Comparison of ENCODE assay signal across 14 cellular contexts in genomic region chr2:131029812-131030211, GRCh38.
"Had no signal": no experiment of that assay in that cellular context is flagged by ENCODE, and none has a peak within 500 bp of the region (broad histone marks: within the 10 kb centered on the region; RNA-seq: fewer than 3 reads in every experiment).

No MANE protein-coding gene starts in this region.

- DNase-seq: activated CD4-positive, alpha-beta T cell treated with anti-CD3 and anti-CD28 coated beads for 1 hour; activated CD4-positive, alpha-beta T cell treated with anti-CD3 and anti-CD28 coated beads, Interleukin-2, amount 50 U/mL, for 4 hours; activated gamma-delta T cell treated with Interleukin-2 at 50 U/mL for 16 hours; activated T-cell treated with anti-CD3 and anti-CD28 coated beads, Interleukin-2, amount 50 U/mL, for 48 hours; aorta; effector memory CD8-positive, alpha-beta T cell; foreskin melanocyte; kidney glomerular epithelial cell; left lung had no signal

- ATAC-seq: effector memory CD8-positive, alpha-beta T cell; esophagus mucosa; left lung; naive thymus-derived CD8-positive, alpha-beta T cell had no signal

- H3K27ac ChIP-seq: left lung, neural progenitor cell, tibial artery, VCaP had no signal

- H3K4me1 ChIP-seq: left lung had no signal

- H3K36me3 ChIP-seq: left lung, neural progenitor cell, tibial artery had no signal

- H3K4me3 ChIP-seq: left lung, neural progenitor cell, tibial artery had no signal
